ENCODE assay signal across 28 cellular contexts in genomic region chr4:186915816-186916215, GRCh38.
"Had no signal": no experiment of that assay in that cellular context is flagged by ENCODE, and none has a peak within 500 bp of the region (broad histone marks: within the 10 kb centered on the region; RNA-seq: fewer than 3 reads in every experiment).

No MANE protein-coding gene starts in this region.

- H3K9me3 ChIP-seq: adrenal gland, esophagus muscularis mucosa, pancreas, psoas muscle, right atrium auricular region, spleen, thoracic aorta, uterus had no signal

- H3K4me3 Mint-ChIP-seq: activated B cell treated with CpG ODN at 0.5 μM for 24 hours; activated CD8-positive, alpha-beta T cell treated with anti-CD3 and anti-CD28 coated beads for 36 hours; activated naive CD4-positive, alpha-beta T cell treated with anti-CD3 and anti-CD28 coated beads for 36 hours; activated naive CD8-positive, alpha-beta T cell treated with anti-CD3 and anti-CD28 coated beads for 36 hours; activated T-helper 1 cell treated with anti-CD3 and anti-CD28 coated beads, Interleukin-12 subunit alpha, Interleukin-12 subunit beta, Interleukin-2, Interleukin-4 antibody, amounts not matched to agents 30 ng/mL and 10 ng/mL and 1 ng/mL, durations not matched to agents 14 hours and 24 hours and 36 hours; memory B cell; naive thymus-derived CD8-positive, alpha-beta T cell; neural crest cell; T-helper 2 cell treated with Interferon-gamma antibody and Interleukin-4, amounts not matched to agents 5 μg/mL and 100 μg/mL, for 36 hours; type B pancreatic cell had no signal

- H3K4me1 Mint-ChIP-seq: activated B cell treated with CpG ODN at 0.5 μM for 24 hours; activated naive CD8-positive, alpha-beta T cell treated with anti-CD3 and anti-CD28 coated beads for 36 hours; memory B cell had no signal

- H3K36me3 Mint-ChIP-seq: activated naive CD8-positive, alpha-beta T cell treated with anti-CD3 and anti-CD28 coated beads for 36 hours; memory B cell; type B pancreatic cell had no signal

- ATAC-seq: activated CD8-positive, alpha-beta T cell treated with anti-CD3 and anti-CD28 coated beads for 36 hours; naive thymus-derived CD8-positive, alpha-beta T cell; psoas muscle; stimulated activated naive CD8-positive, alpha-beta T cell treated with anti-CD3 and anti-CD28 coated beads, Interleukin-15, Interleukin-2, amounts not matched to agents 100 U/mL and 50 U/mL, for 24 hours had no signal

- H3K4me1 ChIP-seq: adrenal gland, pancreas, psoas muscle, right atrium auricular region, spleen, uterus had no signal

- H3K27me3 ChIP-seq: adrenal gland, brain microvascular endothelial cell, esophagus muscularis mucosa, pancreas, right atrium auricular region, spleen, uterus had no signal

- H3K9me3 Mint-ChIP-seq: activated naive CD4-positive, alpha-beta T cell treated with anti-CD3 and anti-CD28 coated beads for 36 hours had no signal

- DNase-seq: activated B cell treated with CpG ODN at 0.5 μM for 24 hours; activated CD4-positive, alpha-beta T cell treated with anti-CD3 and anti-CD28 coated beads, Interleukin-2, amount 50 U/mL, for 1 hour; activated CD8-positive, alpha-beta T cell treated with anti-CD3 and anti-CD28 coated beads for 36 hours; activated effector memory CD4-positive, alpha-beta T cell treated with anti-CD3 and anti-CD28 coated beads, Interleukin-2, amount 50 U/mL, for 16 hours; activated naive CD4-positive, alpha-beta T cell treated with anti-CD3 and anti-CD28 coated beads for 36 hours; activated naive CD8-positive, alpha-beta T cell treated with anti-CD3 and anti-CD28 coated beads for 36 hours; adrenal gland; aorta; brain microvascular endothelial cell; central memory CD4-positive, alpha-beta T cell; foreskin melanocyte; naive thymus-derived CD8-positive, alpha-beta T cell; nucleus accumbens; pancreas; psoas muscle; spleen; stimulated activated naive CD8-positive, alpha-beta T cell treated with anti-CD3 and anti-CD28 coated beads, Interleukin-15, Interleukin-2, amounts not matched to agents 100 U/mL and 50 U/mL, for 24 hours; T-helper 1 cell; uterus had no signal

- H3K27ac ChIP-seq: adrenal gland, brain microvascular endothelial cell, esophagus muscularis mucosa, pancreas, psoas muscle, right atrium auricular region, spleen, thoracic aorta, uterus had no signal

- H3K36me3 ChIP-seq: adrenal gland, brain microvascular endothelial cell, esophagus muscularis mucosa, pancreas, right atrium auricular region, spleen, thoracic aorta, uterus had no signal

- H3K27me3 Mint-ChIP-seq: activated B cell treated with CpG ODN at 0.5 μM for 24 hours; activated CD8-positive, alpha-beta T cell treated with anti-CD3 and anti-CD28 coated beads for 36 hours; activated naive CD8-positive, alpha-beta T cell treated with anti-CD3 and anti-CD28 coated beads for 36 hours; memory B cell; type B pancreatic cell had no signal

- H3K27ac Mint-ChIP-seq: activated B cell treated with CpG ODN at 0.5 μM for 24 hours; activated CD8-positive, alpha-beta T cell treated with anti-CD3 and anti-CD28 coated beads for 36 hours; activated naive CD4-positive, alpha-beta T cell treated with anti-CD3 and anti-CD28 coated beads for 36 hours; activated naive CD8-positive, alpha-beta T cell treated with anti-CD3 and anti-CD28 coated beads for 36 hours; activated T-helper 1 cell treated with anti-CD3 and anti-CD28 coated beads, Interleukin-12 subunit alpha, Interleukin-12 subunit beta, Interleukin-2, Interleukin-4 antibody, amounts not matched to agents 30 ng/mL and 10 ng/mL and 1 ng/mL, durations not matched to agents 14 hours and 24 hours and 36 hours; memory B cell; naive thymus-derived CD8-positive, alpha-beta T cell; T-helper 2 cell treated with Interferon-gamma antibody and Interleukin-4, amounts not matched to agents 5 μg/mL and 100 μg/mL, for 36 hours; type B pancreatic cell had no signal

- H3K4me3 ChIP-seq: adrenal gland, esophagus muscularis mucosa, pancreas, psoas muscle, right atrium auricular region, spleen, thoracic aorta, uterus had no signal

- FAIRE-seq: endothelial cell of umbilical vein, pancreas had no signal
